In genomic region chr14:64792871-64793560, GRCh38 we compare ENCODE assay signal across 2 cellular contexts.
TF ChIP-seq lines count a peak whose summit lies in the region.

No MANE protein-coding gene starts in this region.

TF ChIP-seq in K562, 482 proteins besides CTCF, POLR2A, EP300 and RAD21:
- TF ChIP-seq BRF2 (IDR thresholded peaks at IDR 0.05; ENCODE audit: borderline replicate concordance, insufficient read depth, insufficient read length) = no peak
- TF ChIP-seq, protein P1, sequence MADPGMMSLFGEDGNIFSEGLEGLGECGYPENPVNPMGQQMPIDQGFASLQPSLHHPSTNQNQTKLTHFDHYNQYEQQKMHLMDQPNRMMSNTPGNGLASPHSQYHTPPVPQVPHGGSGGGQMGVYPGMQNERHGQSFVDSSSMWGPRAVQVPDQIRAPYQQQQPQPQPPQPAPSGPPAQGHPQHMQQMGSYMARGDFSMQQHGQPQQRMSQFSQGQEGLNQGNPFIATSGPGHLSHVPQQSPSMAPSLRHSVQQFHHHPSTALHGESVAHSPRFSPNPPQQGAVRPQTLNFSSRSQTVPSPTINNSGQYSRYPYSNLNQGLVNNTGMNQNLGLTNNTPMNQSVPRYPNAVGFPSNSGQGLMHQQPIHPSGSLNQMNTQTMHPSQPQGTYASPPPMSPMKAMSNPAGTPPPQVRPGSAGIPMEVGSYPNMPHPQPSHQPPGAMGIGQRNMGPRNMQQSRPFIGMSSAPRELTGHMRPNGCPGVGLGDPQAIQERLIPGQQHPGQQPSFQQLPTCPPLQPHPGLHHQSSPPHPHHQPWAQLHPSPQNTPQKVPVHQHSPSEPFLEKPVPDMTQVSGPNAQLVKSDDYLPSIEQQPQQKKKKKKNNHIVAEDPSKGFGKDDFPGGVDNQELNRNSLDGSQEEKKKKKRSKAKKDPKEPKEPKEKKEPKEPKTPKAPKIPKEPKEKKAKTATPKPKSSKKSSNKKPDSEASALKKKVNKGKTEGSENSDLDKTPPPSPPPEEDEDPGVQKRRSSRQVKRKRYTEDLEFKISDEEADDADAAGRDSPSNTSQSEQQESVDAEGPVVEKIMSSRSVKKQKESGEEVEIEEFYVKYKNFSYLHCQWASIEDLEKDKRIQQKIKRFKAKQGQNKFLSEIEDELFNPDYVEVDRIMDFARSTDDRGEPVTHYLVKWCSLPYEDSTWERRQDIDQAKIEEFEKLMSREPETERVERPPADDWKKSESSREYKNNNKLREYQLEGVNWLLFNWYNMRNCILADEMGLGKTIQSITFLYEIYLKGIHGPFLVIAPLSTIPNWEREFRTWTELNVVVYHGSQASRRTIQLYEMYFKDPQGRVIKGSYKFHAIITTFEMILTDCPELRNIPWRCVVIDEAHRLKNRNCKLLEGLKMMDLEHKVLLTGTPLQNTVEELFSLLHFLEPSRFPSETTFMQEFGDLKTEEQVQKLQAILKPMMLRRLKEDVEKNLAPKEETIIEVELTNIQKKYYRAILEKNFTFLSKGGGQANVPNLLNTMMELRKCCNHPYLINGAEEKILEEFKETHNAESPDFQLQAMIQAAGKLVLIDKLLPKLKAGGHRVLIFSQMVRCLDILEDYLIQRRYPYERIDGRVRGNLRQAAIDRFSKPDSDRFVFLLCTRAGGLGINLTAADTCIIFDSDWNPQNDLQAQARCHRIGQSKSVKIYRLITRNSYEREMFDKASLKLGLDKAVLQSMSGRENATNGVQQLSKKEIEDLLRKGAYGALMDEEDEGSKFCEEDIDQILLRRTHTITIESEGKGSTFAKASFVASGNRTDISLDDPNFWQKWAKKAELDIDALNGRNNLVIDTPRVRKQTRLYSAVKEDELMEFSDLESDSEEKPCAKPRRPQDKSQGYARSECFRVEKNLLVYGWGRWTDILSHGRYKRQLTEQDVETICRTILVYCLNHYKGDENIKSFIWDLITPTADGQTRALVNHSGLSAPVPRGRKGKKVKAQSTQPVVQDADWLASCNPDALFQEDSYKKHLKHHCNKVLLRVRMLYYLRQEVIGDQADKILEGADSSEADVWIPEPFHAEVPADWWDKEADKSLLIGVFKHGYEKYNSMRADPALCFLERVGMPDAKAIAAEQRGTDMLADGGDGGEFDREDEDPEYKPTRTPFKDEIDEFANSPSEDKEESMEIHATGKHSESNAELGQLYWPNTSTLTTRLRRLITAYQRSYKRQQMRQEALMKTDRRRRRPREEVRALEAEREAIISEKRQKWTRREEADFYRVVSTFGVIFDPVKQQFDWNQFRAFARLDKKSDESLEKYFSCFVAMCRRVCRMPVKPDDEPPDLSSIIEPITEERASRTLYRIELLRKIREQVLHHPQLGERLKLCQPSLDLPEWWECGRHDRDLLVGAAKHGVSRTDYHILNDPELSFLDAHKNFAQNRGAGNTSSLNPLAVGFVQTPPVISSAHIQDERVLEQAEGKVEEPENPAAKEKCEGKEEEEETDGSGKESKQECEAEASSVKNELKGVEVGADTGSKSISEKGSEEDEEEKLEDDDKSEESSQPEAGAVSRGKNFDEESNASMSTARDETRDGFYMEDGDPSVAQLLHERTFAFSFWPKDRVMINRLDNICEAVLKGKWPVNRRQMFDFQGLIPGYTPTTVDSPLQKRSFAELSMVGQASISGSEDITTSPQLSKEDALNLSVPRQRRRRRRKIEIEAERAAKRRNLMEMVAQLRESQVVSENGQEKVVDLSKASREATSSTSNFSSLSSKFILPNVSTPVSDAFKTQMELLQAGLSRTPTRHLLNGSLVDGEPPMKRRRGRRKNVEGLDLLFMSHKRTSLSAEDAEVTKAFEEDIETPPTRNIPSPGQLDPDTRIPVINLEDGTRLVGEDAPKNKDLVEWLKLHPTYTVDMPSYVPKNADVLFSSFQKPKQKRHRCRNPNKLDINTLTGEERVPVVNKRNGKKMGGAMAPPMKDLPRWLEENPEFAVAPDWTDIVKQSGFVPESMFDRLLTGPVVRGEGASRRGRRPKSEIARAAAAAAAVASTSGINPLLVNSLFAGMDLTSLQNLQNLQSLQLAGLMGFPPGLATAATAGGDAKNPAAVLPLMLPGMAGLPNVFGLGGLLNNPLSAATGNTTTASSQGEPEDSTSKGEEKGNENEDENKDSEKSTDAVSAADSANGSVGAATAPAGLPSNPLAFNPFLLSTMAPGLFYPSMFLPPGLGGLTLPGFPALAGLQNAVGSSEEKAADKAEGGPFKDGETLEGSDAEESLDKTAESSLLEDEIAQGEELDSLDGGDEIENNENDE (IDR thresholded peaks at IDR 0.05; ENCODE audit: low read depth, low read length) = no peak
- 0 out of 2 replicates have a peak, but pooled peaks have one; percentile 11 for TF ChIP-seq POLR2G (IDR thresholded peaks at IDR 0.05; ENCODE audit: low read depth, low read length)

TF ChIP-seq in H1, 55 proteins besides CTCF, POLR2A, EP300 and RAD21:
- TF ChIP-seq FOSL1 (IDR thresholded peaks at IDR 0.05; ENCODE audit: insufficient read depth, low read depth, low read length) (no peak), MAFK (IDR thresholded peaks at IDR 0.05; ENCODE audit: low read depth, low read length) (no peak), YY1 (IDR thresholded peaks at IDR 0.05; ENCODE audit: low read depth, low read length) (no peak), SIX5 (IDR thresholded peaks at IDR 0.05; ENCODE audit: low read depth, low read length) (no peak), GTF2F1 (IDR thresholded peaks at IDR 0.05; ENCODE audit: borderline replicate concordance, low read depth, low read length) (no peak), SUZ12 (IDR thresholded peaks at IDR 0.05; ENCODE audit: low read length) (no peak), NRF1 (IDR thresholded peaks at IDR 0.05; ENCODE audit: low read depth, low read length) (no peak), CREB1 (IDR thresholded peaks at IDR 0.05) (no peak), ZNF274 (IDR thresholded peaks at IDR 0.05; ENCODE audit: borderline replicate concordance, extremely low read depth, low read length) (no peak), CHD2 (IDR thresholded peaks at IDR 0.05; ENCODE audit: low read length) (no peak), SIRT6 (IDR thresholded peaks at IDR 0.05; ENCODE audit: low read length) (no peak), KDM4A (IDR thresholded peaks at IDR 0.05; ENCODE audit: low read depth, low read length, severe bottlenecking) (no peak), GABPA (IDR thresholded peaks at IDR 0.05; ENCODE audit: borderline replicate concordance, insufficient read depth, low read length) (no peak), RXRA (IDR thresholded peaks at IDR 0.05; ENCODE audit: insufficient read depth, low read depth, low read length) (no peak), USF2 (IDR thresholded peaks at IDR 0.05; ENCODE audit: low read length) (no peak), RFX5 (IDR thresholded peaks at IDR 0.05; ENCODE audit: borderline replicate concordance, low read depth, low read length) (no peak), EGR1 (IDR thresholded peaks at IDR 0.05; ENCODE audit: borderline replicate concordance, low read depth, low read length) (no peak), TBP (IDR thresholded peaks at IDR 0.05; ENCODE audit: low read depth, low read length) (no peak)
- TF ChIP-seq, protein P2, sequence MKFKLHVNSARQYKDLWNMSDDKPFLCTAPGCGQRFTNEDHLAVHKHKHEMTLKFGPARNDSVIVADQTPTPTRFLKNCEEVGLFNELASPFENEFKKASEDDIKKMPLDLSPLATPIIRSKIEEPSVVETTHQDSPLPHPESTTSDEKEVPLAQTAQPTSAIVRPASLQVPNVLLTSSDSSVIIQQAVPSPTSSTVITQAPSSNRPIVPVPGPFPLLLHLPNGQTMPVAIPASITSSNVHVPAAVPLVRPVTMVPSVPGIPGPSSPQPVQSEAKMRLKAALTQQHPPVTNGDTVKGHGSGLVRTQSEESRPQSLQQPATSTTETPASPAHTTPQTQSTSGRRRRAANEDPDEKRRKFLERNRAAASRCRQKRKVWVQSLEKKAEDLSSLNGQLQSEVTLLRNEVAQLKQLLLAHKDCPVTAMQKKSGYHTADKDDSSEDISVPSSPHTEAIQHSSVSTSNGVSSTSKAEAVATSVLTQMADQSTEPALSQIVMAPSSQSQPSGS (IDR thresholded peaks at IDR 0.05; ENCODE audit: low read length) = no peak
- TF ChIP-seq, protein P3, sequence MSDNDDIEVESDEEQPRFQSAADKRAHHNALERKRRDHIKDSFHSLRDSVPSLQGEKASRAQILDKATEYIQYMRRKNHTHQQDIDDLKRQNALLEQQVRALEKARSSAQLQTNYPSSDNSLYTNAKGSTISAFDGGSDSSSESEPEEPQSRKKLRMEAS (IDR thresholded peaks at IDR 0.05) = no peak
